Comparison of ENCODE assay signal across 2 cellular contexts in genomic region chr18:25456284-25456683, GRCh38.
TF ChIP-seq lines count a peak whose summit lies in the region.

No MANE protein-coding gene starts in this region.

TF ChIP-seq in IMR-90, 13 proteins besides CTCF, POLR2A, EP300 and RAD21:
- no peak for TF ChIP-seq RFX5 (IDR thresholded peaks at IDR 0.05; ENCODE audit: low read depth, low read length)
- TF ChIP-seq CEBPB (IDR thresholded peaks at IDR 0.05; ENCODE audit: low read depth, low read length) = no peak
TF ChIP-seq in IMR-90: peak in this region for 0.

TF ChIP-seq in WTC11, 78 proteins besides CTCF, POLR2A, EP300 and RAD21:
- TF ChIP-seq TP53 (CRISPR knock-in tag; IDR thresholded peaks at IDR 0.05) (no peak), ATF2 (CRISPR knock-in tag; IDR thresholded peaks at IDR 0.05; ENCODE audit: borderline replicate concordance, low read depth) (no peak), ZMAT4 (CRISPR knock-in tag; IDR thresholded peaks at IDR 0.05) (no peak), ATF3 (CRISPR knock-in tag; conservative IDR thresholded peaks at IDR 0.05) (no peak), ZNF138 (CRISPR knock-in tag; conservative IDR thresholded peaks at IDR 0.05) (no peak), E2F4 (CRISPR knock-in tag; IDR thresholded peaks at IDR 0.05; ENCODE audit: borderline replicate concordance, low read depth) (no peak), SP1 (CRISPR knock-in tag; conservative IDR thresholded peaks at IDR 0.05) (no peak)
